Comparison of ENCODE assay signal across 8 cellular contexts in genomic region chr9:130343445-130343918, GRCh38.
DNase-seq lines count a peak whose midpoint lies in the region; ATAC-seq and TF ChIP-seq lines count a peak whose summit lies in the region.

No MANE protein-coding gene starts in this region.

- H3K4me3 Mint-ChIP-seq in activated T-cell treated with anti-CD3 and anti-CD28 coated beads, Interleukin-2, amount 50 U/mL, for 72 hours, result no peak overlapping the region
- no peak overlapping the region for H3K4me3 Mint-ChIP-seq in immature natural killer cell

- peak; percentile 42 for DNase-seq in AG08396 (ENCODE audit: low spot score)
- no peak for DNase-seq in HL-60 (ENCODE audit: low read depth in 1 of 2, low spot score in 1 of 2)
- DNase-seq in activated T-cell treated with anti-CD3 and anti-CD28 coated beads, Interleukin-2, amount 50 U/mL, for 72 hours, result peak; percentile 42 to 50
- no peak for DNase-seq in right atrium auricular region (ENCODE audit: low spot score)
- no peak for DNase-seq in stomach
- DNase-seq in immature natural killer cell, result no peak
- no peak for DNase-seq in GDM1 (lab: John Stamatoyannopoulos, UW)
- DNase-seq in mucosa of gallbladder (ENCODE audit: low spot score), result no peak

- no peaks in the 10 kb centered on the region for H3K4me1 Mint-ChIP-seq in activated T-cell treated with anti-CD3 and anti-CD28 coated beads, Interleukin-2, amount 50 U/mL, for 72 hours (ENCODE audit: low read depth)
- no peaks in the 10 kb centered on the region for H3K4me1 Mint-ChIP-seq in immature natural killer cell

- ATAC-seq in activated T-cell treated with anti-CD3 and anti-CD28 coated beads, Interleukin-2, amount 50 U/mL, for 72 hours (replicated peaks in 1 of 2), result peak in 1 of 2 donors; percentile 18

- TF ChIP-seq POLR2A in stomach (IDR thresholded peaks at IDR 0.05), result no peak

- intact Hi-C loops in stomach (cut with DNase I; ENCODE audit: low total_unique reads), result loop anchor here (5.0 to 10.0 kb wide), 2 partner anchors 111 to 239 kb away; no protein-coding TSS in a partner anchor

- H3K27me3 ChIP-seq in HL-60 (ENCODE audit: insufficient read depth, poor library complexity, severe bottlenecking) (peaks cover 2% of the 10 kb centered on the region), right atrium auricular region (no peaks in the 10 kb centered on the region), stomach (peaks cover 0 to 20% (median 0%) of the 10 kb centered on the region in 3 donors)

- WGBS in stomach, 5 donors, result 32 to 39% (median 34%) methylated on average over 8 to 12 of the region's 12 CpGs

- no peak overlapping the region for H3K4me3 ChIP-seq in HL-60 (replicated peaks; ENCODE audit: insufficient read depth, low read length)
- H3K4me3 ChIP-seq in right atrium auricular region, result no peak overlapping the region
- H3K4me3 ChIP-seq in stomach, result no peak overlapping the region

- no peak for TF ChIP-seq EP300 in stomach (IDR thresholded peaks at IDR 0.05)

- no peaks in the 10 kb centered on the region for H3K9me3 Mint-ChIP-seq in activated T-cell treated with anti-CD3 and anti-CD28 coated beads, Interleukin-2, amount 50 U/mL, for 72 hours
- H3K9me3 Mint-ChIP-seq in immature natural killer cell, result no peaks in the 10 kb centered on the region

- no peak overlapping the region for H3K27ac Mint-ChIP-seq in activated T-cell treated with anti-CD3 and anti-CD28 coated beads, Interleukin-2, amount 50 U/mL, for 72 hours
- no peak overlapping the region for H3K27ac Mint-ChIP-seq in immature natural killer cell

- no peaks in the 10 kb centered on the region for H3K36me3 ChIP-seq in right atrium auricular region
- no peaks in the 10 kb centered on the region for H3K36me3 ChIP-seq in stomach

- H3K9me3 ChIP-seq in right atrium auricular region (no peaks in the 10 kb centered on the region), stomach (no peaks in the 10 kb centered on the region)

- H3K4me1 ChIP-seq in right atrium auricular region (no peaks in the 10 kb centered on the region), stomach (peaks cover 0 to 5% (median 2%) of the 10 kb centered on the region in 4 donors)

- H3K36me3 Mint-ChIP-seq in activated T-cell treated with anti-CD3 and anti-CD28 coated beads, Interleukin-2, amount 50 U/mL, for 72 hours (ENCODE audit: insufficient read depth in 2 of 2), result no peaks in the 10 kb centered on the region
- H3K36me3 Mint-ChIP-seq in immature natural killer cell, result no peaks in the 10 kb centered on the region

- H3K27me3 Mint-ChIP-seq in activated T-cell treated with anti-CD3 and anti-CD28 coated beads, Interleukin-2, amount 50 U/mL, for 72 hours (ENCODE audit: low read depth), result no peaks in the 10 kb centered on the region
- H3K27me3 Mint-ChIP-seq in immature natural killer cell (ENCODE audit: low read depth in 3 of 3), result peaks cover 0 to 2% (median 2%) of the 10 kb centered on the region in 3 donors

- H3K27ac ChIP-seq in HL-60 (replicated peaks) (no peak overlapping the region), right atrium auricular region (no peak overlapping the region), stomach (no peak overlapping the region)

- TF ChIP-seq CTCF in HL-60 (IDR thresholded peaks at IDR 0.05; ENCODE audit: insufficient read depth, low read length), result peak; percentile 51
- TF ChIP-seq CTCF in right atrium auricular region (IDR thresholded peaks at IDR 0.05), result peak; percentile 75 to 92
- TF ChIP-seq CTCF in stomach (IDR thresholded peaks at IDR 0.05), result peak in 5 of 7 experiments; percentile 26 to 61 (median 53)

Comparison
In these comparisons a context has a peak if more than half of its experiments do, and no peak if none do; other contexts are left out.
1. DNase-seq: peak in AG08396 (single experiment) and activated T-cell treated with anti-CD3 and anti-CD28 coated beads, Interleukin-2, amount 50 U/mL, for 72 hours (2 of 2); none in HL-60 (0 of 2), right atrium auricular region (single experiment), stomach (single experiment), immature natural killer cell (0 of 3), GDM1 (single experiment) and mucosa of gallbladder (single experiment).
2. Peak in every context shown above with its lines, with median percentiles within 50 percentile points of each other: CTCF ChIP-seq.